24 cellular contexts compared by ENCODE assay signal in genomic region chr5:157282150-157282549, GRCh38. TPM values are rescaled to one million over a fixed set of nuclear protein-coding genes. Genes with fewer than 3 reads are reported as not detected.
DNase-seq lines count a peak whose midpoint lies in the region; ATAC-seq, FAIRE-seq and TF ChIP-seq lines count a peak whose summit lies in the region.
"Had no signal": no experiment of that assay in that cellular context is flagged by ENCODE, and none has a peak within 500 bp of the region (broad histone marks: within the 10 kb centered on the region; RNA-seq: fewer than 3 reads in every experiment).

No MANE protein-coding gene starts in this region.

- H3K27ac Mint-ChIP-seq in T-cell, result peak overlapping the region; percentile 82 to 92
- peak overlapping the region; percentile 86 for H3K27ac Mint-ChIP-seq in stimulated activated naive CD8-positive, alpha-beta T cell treated with anti-CD3 and anti-CD28 coated beads, Interleukin-15, Interleukin-2, amounts not matched to agents 100 ng/mL and 50 ng/mL, for 24 hours
- H3K27ac Mint-ChIP-seq: GM23338 had no signal

- H3K9me3 ChIP-seq in left ventricle myocardium inferior (replicated peaks) (no peaks in the 10 kb centered on the region), heart right ventricle (no peaks in the 10 kb centered on the region), K562 (replicated peaks; ENCODE audit: control insufficient read depth, insufficient read depth, low read depth, low read length) (no peaks in the 10 kb centered on the region)
- H3K9me3 ChIP-seq: esophagus squamous epithelium, lower lobe of right lung, prostate gland, SK-N-SH, thyroid gland had no signal

- H3K4me3 ChIP-seq in left ventricle myocardium inferior (no peak overlapping the region), heart right ventricle (no peak overlapping the region), K562 (no peak overlapping the region)
- H3K4me3 ChIP-seq: esophagus squamous epithelium, GM23338, lower lobe of right lung, prostate gland, thyroid gland had no signal

- H3K4me1 ChIP-seq in left ventricle myocardium inferior (peaks cover 46% of the 10 kb centered on the region), heart right ventricle (peaks cover 0 to 58% (median 24%) of the 10 kb centered on the region in 9 donors), K562 (replicated peaks in 1 of 2; ENCODE audit: control insufficient read depth in 2 of 2, insufficient read depth in 2 of 2, low read length in 2 of 2) (peaks cover 0 to 5% of the 10 kb centered on the region in 2 experiments; a peak in 1 of 5 replicates)
- H3K4me1 ChIP-seq: esophagus squamous epithelium, prostate gland, thyroid gland had no signal

- no peak for ATAC-seq in heart right ventricle
- no peak for ATAC-seq in T-cell (replicated peaks in 1 of 4)
- no peak for ATAC-seq in K562
- ATAC-seq in GM21825 (IDR thresholded peaks at IDR 0.05; ENCODE audit: unreplicated experiment), result no peak
- ATAC-seq: GM23338, lower lobe of right lung had no signal

- no peak overlapping the region for H3K9ac ChIP-seq in K562 (ENCODE audit: insufficient read depth in 1 of 2, low read depth in 2 of 2, low read length in 2 of 2)
- H3K9ac ChIP-seq: SK-N-SH had no signal

- no peaks in the 10 kb centered on the region for H4K20me1 ChIP-seq in K562 (replicated peaks; ENCODE audit: control insufficient read depth, insufficient read depth, low read length)

- no peak for TF ChIP-seq EP300 in K562 (IDR thresholded peaks at IDR 0.05; ENCODE audit: low read length)

- POLR2A ChIA-PET in T-cell (lab: Charles Lee) (no interaction called here), K562 (lab: Yijun Ruan, JAX) (no interaction called here)

- no peak for TF ChIP-seq POLR2A in K562 (conservative IDR thresholded peaks at IDR 0.05)

- FAIRE-seq in K562 (lab: Jason Lieb, UNC), result no peak
- FAIRE-seq: bronchial epithelial cell, D721Med, RCC 7860, small intestine had no signal

- no peaks in the 10 kb centered on the region for H3K9me1 ChIP-seq in K562 (ENCODE audit: control insufficient read depth, insufficient read depth, low read length)

- H3K4me2 ChIP-seq in K562 (ENCODE audit: insufficient read depth, low read length), result no peak overlapping the region
- H3K4me2 ChIP-seq: GM23338, SK-N-SH had no signal

- H3K9me3 Mint-ChIP-seq in T-cell, result peaks cover 0 to 3% (median 0%) of the 10 kb centered on the region in 3 donors
- H3K9me3 Mint-ChIP-seq in stimulated activated naive CD8-positive, alpha-beta T cell treated with anti-CD3 and anti-CD28 coated beads, Interleukin-15, Interleukin-2, amounts not matched to agents 100 ng/mL and 50 ng/mL, for 24 hours, result peaks cover 9% of the 10 kb centered on the region
- H3K9me3 Mint-ChIP-seq: GM23338 had no signal

- in situ Hi-C loops in K562 (cut with MboI), result no loop called here

- peaks cover 85 to 87% (median 86%) of the 10 kb centered on the region in 3 donors for H3K4me1 Mint-ChIP-seq in T-cell
- H3K4me1 Mint-ChIP-seq in stimulated activated naive CD8-positive, alpha-beta T cell treated with anti-CD3 and anti-CD28 coated beads, Interleukin-15, Interleukin-2, amounts not matched to agents 100 ng/mL and 50 ng/mL, for 24 hours (ENCODE audit: low read depth), result peaks cover 92% of the 10 kb centered on the region

- H3K36me3 ChIP-seq in left ventricle myocardium inferior, result no peaks in the 10 kb centered on the region
- H3K36me3 ChIP-seq in heart right ventricle, result peaks cover 0 to 19% (median 0%) of the 10 kb centered on the region in 9 donors
- no peaks in the 10 kb centered on the region for H3K36me3 ChIP-seq in K562 (ENCODE audit: control insufficient read depth, insufficient read depth, low read length)
- H3K36me3 ChIP-seq: prostate gland, thyroid gland had no signal

- CTCF ChIA-PET in T-cell (lab: Charles Lee), result interaction anchor here in 1 of 2 donors (1.3 kb wide), 1 partner anchor 10 kb away, joined by 3 read pairs; no protein-coding TSS in a partner anchor
- CTCF ChIA-PET in K562 (lab: Yijun Ruan, JAX; ENCODE audit: low intra/inter-chr PET ratio), result no interaction called here

- TF ChIP-seq CTCF in left ventricle myocardium inferior (IDR thresholded peaks at IDR 0.05; ENCODE audit: borderline replicate concordance), result no peak
- no peak for TF ChIP-seq CTCF in heart right ventricle (IDR thresholded peaks at IDR 0.05)
- no peak for TF ChIP-seq CTCF in K562 (IDR thresholded peaks at IDR 0.05 in 2 of 3, conservative IDR thresholded peaks at IDR 0.05 in 1 of 3; ENCODE audit: insufficient read depth in 2 of 3, low read depth in 1 of 3, low read length in 3 of 3)

- no peak overlapping the region for H2AFZ ChIP-seq in K562 (ENCODE audit: low read depth, low read length)
- H2AFZ ChIP-seq: GM23338 had no signal

- H3K36me3 Mint-ChIP-seq in T-cell, result peaks cover 29% of the 10 kb centered on the region
- peaks cover 58% of the 10 kb centered on the region for H3K36me3 Mint-ChIP-seq in stimulated activated naive CD8-positive, alpha-beta T cell treated with anti-CD3 and anti-CD28 coated beads, Interleukin-15, Interleukin-2, amounts not matched to agents 100 ng/mL and 50 ng/mL, for 24 hours (ENCODE audit: low read depth)

- H3K27me3 ChIP-seq in left ventricle myocardium inferior (ENCODE audit: low read depth), result no peaks in the 10 kb centered on the region
- H3K27me3 ChIP-seq in heart right ventricle, result no peaks in the 10 kb centered on the region
- 0 out of 5 replicates have a peak, but pooled peaks cover 0 to 2% of the 10 kb centered on the region in 2 experiments for H3K27me3 ChIP-seq in K562 (ENCODE audit: control insufficient read depth in 2 of 2, insufficient read depth in 2 of 2, low read length in 2 of 2)
- H3K27me3 ChIP-seq: esophagus squamous epithelium, thyroid gland had no signal

- BruUV-seq in K562 (replicated peaks; lab: Mats Ljungman, UMichigan), result no TSS peak

- intact Hi-C loops in left ventricle myocardium inferior (cut with micrococcal nuclease), result no loop called here
- intact Hi-C loops in heart right ventricle (cut with DNase I), result no loop called here
- intact Hi-C loops in K562 (cut with micrococcal nuclease), result no loop called here

- DNase-seq in left ventricle myocardium inferior (no peak), heart right ventricle (no peak), T-cell (no peak), K562 (ENCODE audit: extremely low read depth in 1 of 4, low spot score in 3 of 4) (no peak), NCI-H446 treated with DMSO at 0.1 percent for 48 hours (lab: John Stamatoyannopoulos, UW) (no peak), NCI-H510A (lab: John Stamatoyannopoulos, UW) (no peak)
- DNase-seq: esophagus squamous epithelium; GDM1; IMR-90; lower lobe of right lung; NCI-H1048; NCI-H2081 treated with DMSO at 0.1 percent for 48 hours; NCI-H69; SK-N-SH; small intestine; stimulated activated CD4-positive, alpha-beta T cell treated with anti-CD3 and anti-CD28 coated beads, Interleukin-4, amount 100 ng/mL, for 4 hours; thyroid gland had no signal

- peak overlapping the region in 2 of 3 donors; percentile 6 to 48 for H3K4me3 Mint-ChIP-seq in T-cell
- H3K4me3 Mint-ChIP-seq in stimulated activated naive CD8-positive, alpha-beta T cell treated with anti-CD3 and anti-CD28 coated beads, Interleukin-15, Interleukin-2, amounts not matched to agents 100 ng/mL and 50 ng/mL, for 24 hours, result no peak overlapping the region
- H3K4me3 Mint-ChIP-seq: GM23338 had no signal

- H3K79me2 ChIP-seq in K562 (ENCODE audit: control insufficient read depth, insufficient read depth, low read length), result no peaks in the 10 kb centered on the region

- no peaks in the 10 kb centered on the region for H3K27me3 Mint-ChIP-seq in T-cell
- no peaks in the 10 kb centered on the region for H3K27me3 Mint-ChIP-seq in stimulated activated naive CD8-positive, alpha-beta T cell treated with anti-CD3 and anti-CD28 coated beads, Interleukin-15, Interleukin-2, amounts not matched to agents 100 ng/mL and 50 ng/mL, for 24 hours

- peak overlapping the region; percentile 87 for H3K27ac ChIP-seq in left ventricle myocardium inferior (replicated peaks)
- no peak overlapping the region for H3K27ac ChIP-seq in heart right ventricle
- no peak overlapping the region for H3K27ac ChIP-seq in K562 (ENCODE audit: extremely low read depth, low read depth, low read length)
- H3K27ac ChIP-seq: esophagus squamous epithelium, lower lobe of right lung, prostate gland, thyroid gland had no signal

- no peak for TF ChIP-seq RAD21 in K562 (CRISPR knock-in tag; conservative IDR thresholded peaks at IDR 0.05 in 1 of 2, IDR thresholded peaks at IDR 0.05 in 1 of 2)

TF ChIP-seq in K562, 482 proteins besides CTCF, POLR2A, EP300 and RAD21 (continues in another document):
- TF ChIP-seq NR4A1 (CRISPR knock-in tag; IDR thresholded peaks at IDR 0.05), result no peak
- no peak for TF ChIP-seq NR4A1 (tag; IDR thresholded peaks at IDR 0.05)
- TF ChIP-seq PTBP1 (IDR thresholded peaks at IDR 0.05; ENCODE audit: low read depth, low read length), result no peak
- no peak for TF ChIP-seq KHSRP (IDR thresholded peaks at IDR 0.05)
- TF ChIP-seq SPI1 (IDR thresholded peaks at IDR 0.05; ENCODE audit: borderline replicate concordance, low read depth, low read length), result no peak
- TF ChIP-seq YY1 (IDR thresholded peaks at IDR 0.05; ENCODE audit: borderline replicate concordance in 1 of 3, control insufficient read depth in 1 of 3, extremely low read depth in 1 of 3, insufficient read depth in 3 of 3, insufficient read length in 1 of 3, insufficient replicate concordance in 2 of 3, low read depth in 1 of 3, low read length in 2 of 3), result no peak
- TF ChIP-seq ZNF431 (CRISPR knock-in tag; IDR thresholded peaks at IDR 0.05), result no peak

RNA-seq across cellular contexts. Expression of gene CYFIP2, which starts 16.2 kb away (rescaled TPM):
- 28.2 TPM for total RNA-seq in left ventricle myocardium inferior
- total RNA-seq in heart right ventricle, result 10 to 100 TPM; 20.3 to 50.8 (median 34.4) TPM
- 10 to 100 TPM; 23.5 to 28.5 TPM for polyA plus RNA-seq in heart right ventricle
- 100 to 1,000 TPM; 362 to 497 (median 398) TPM for total RNA-seq in T-cell
- 0.39 and 0.42 TPM in 2 replicates for total RNA-seq in K562 (2011; cell fraction: chromatin; rRNA removed; ENCODE audit: low replicate concordance)
- 1.6 TPM in 1 of 2 replicates, not detected in the other for total RNA-seq in K562 (2011; cell fraction: nucleolus; rRNA removed)
- 0.38 and 1.2 TPM in 2 replicates for total RNA-seq in K562 (2011; cell fraction: nucleoplasm; rRNA removed)
- total RNA-seq in K562 (2014; rRNA removed), result 1.2 and 2.4 TPM in 2 replicates
- 1.5 TPM in 2 replicates for total RNA-seq in K562 (2014; rRNA removed; fragmentation: Illumina TruSeq; extraction: Trizol)
- total RNA-seq in K562 (2015; rRNA removed; fragmentation: Illumina TruSeq; extraction: Trizol), result 0.76 and 0.83 TPM in 2 replicates
- 2.9 and 3.6 TPM in 2 replicates for total RNA-seq in K562 (2021)
- polyA plus RNA-seq in K562 (2011; rRNA removed), result not detected in 2 replicates
- polyA plus RNA-seq in K562 (2011; cell fraction: cytosol; rRNA removed), result 0.09 TPM in 1 of 2 replicates, not detected in the other
- 0.24 TPM in 1 of 2 replicates, not detected in the other for polyA plus RNA-seq in K562 (2011; cell fraction: nucleus; rRNA removed)
- 5.8 and 50.1 TPM in 2 replicates for polyA plus RNA-seq in K562 (2012)
- polyA plus RNA-seq in K562 (2014; fragmentation: Illumina TruSeq; extraction: Trizol), result 1.8 and 2.2 TPM in 2 replicates
- 1 to 10 TPM; 1.1 to 1.3 TPM for polyA plus RNA-seq in K562 (2014; fragmentation: Nextera tagmentation; extraction: Ambion mirVana)
- polyA plus RNA-seq in K562 (2014; rRNA removed), result 1.5 TPM in 2 replicates
- polyA minus RNA-seq in K562 (2011; rRNA and poly(A)+ RNA removed), result not detected in 2 replicates
- polyA minus RNA-seq in K562 (2011; cell fraction: cytosol; rRNA and poly(A)+ RNA removed), result not detected in 2 replicates
- polyA minus RNA-seq in K562 (2011; cell fraction: nucleus; rRNA and poly(A)+ RNA removed), result 0.27 TPM in 1 of 2 replicates, not detected in the other

Comparison
In these comparisons a context has a peak if more than half of its experiments do, and no peak if none do; other contexts are left out.
1. RNA of gene CYFIP2, which starts 16.2 kb away (total RNA-seq): 362 to 497 TPM in T-cell; 20.3 to 50.8 TPM in heart right ventricle, 28.2 TPM in left ventricle myocardium inferior (single experiment) and 0.38 to 3.6 TPM in K562; every median in the first group is over 4 times any median in the second.